2 cellular contexts compared by ENCODE assay signal in the genomic region with DNA sequence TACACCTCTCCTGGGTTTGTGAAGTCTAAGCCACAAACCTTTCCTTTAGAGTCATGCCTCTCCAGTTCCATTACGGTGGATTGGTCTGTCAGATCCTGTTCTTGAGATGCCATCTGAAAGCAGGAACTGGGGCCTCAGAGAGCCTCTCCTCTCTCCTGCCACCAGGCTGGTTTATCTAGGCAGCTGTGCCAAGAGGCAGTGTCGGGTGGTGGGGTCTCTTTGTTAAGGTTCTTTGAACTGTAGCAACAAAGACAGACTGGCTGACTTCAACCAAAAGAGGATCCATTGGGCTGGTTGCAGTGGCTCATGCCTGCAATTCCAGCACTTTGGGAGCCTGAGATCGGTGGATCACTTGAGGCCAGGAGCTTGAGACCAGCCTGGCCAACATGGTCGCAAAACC.
TF ChIP-seq lines count a peak whose summit lies in the region.

No MANE protein-coding gene starts in this region.

TF ChIP-seq in SK-N-SH, 30 proteins besides CTCF, POLR2A, EP300 and RAD21 (continued from another document):
- TF ChIP-seq, protein P1, sequence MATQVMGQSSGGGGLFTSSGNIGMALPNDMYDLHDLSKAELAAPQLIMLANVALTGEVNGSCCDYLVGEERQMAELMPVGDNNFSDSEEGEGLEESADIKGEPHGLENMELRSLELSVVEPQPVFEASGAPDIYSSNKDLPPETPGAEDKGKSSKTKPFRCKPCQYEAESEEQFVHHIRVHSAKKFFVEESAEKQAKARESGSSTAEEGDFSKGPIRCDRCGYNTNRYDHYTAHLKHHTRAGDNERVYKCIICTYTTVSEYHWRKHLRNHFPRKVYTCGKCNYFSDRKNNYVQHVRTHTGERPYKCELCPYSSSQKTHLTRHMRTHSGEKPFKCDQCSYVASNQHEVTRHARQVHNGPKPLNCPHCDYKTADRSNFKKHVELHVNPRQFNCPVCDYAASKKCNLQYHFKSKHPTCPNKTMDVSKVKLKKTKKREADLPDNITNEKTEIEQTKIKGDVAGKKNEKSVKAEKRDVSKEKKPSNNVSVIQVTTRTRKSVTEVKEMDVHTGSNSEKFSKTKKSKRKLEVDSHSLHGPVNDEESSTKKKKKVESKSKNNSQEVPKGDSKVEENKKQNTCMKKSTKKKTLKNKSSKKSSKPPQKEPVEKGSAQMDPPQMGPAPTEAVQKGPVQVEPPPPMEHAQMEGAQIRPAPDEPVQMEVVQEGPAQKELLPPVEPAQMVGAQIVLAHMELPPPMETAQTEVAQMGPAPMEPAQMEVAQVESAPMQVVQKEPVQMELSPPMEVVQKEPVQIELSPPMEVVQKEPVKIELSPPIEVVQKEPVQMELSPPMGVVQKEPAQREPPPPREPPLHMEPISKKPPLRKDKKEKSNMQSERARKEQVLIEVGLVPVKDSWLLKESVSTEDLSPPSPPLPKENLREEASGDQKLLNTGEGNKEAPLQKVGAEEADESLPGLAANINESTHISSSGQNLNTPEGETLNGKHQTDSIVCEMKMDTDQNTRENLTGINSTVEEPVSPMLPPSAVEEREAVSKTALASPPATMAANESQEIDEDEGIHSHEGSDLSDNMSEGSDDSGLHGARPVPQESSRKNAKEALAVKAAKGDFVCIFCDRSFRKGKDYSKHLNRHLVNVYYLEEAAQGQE (IDR thresholded peaks at IDR 0.05; ENCODE audit: low read depth, low read length) = no peak
- TF ChIP-seq MEF2A (IDR thresholded peaks at IDR 0.05; ENCODE audit: borderline replicate concordance, low read depth) = no peak
- TF ChIP-seq, protein P2, sequence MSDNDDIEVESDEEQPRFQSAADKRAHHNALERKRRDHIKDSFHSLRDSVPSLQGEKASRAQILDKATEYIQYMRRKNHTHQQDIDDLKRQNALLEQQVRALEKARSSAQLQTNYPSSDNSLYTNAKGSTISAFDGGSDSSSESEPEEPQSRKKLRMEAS (IDR thresholded peaks at IDR 0.05; ENCODE audit: low read depth) = no peak
- TF ChIP-seq NRF1 (IDR thresholded peaks at IDR 0.05; ENCODE audit: low read depth, low read length) = no peak
- no peak for TF ChIP-seq MXI1 (IDR thresholded peaks at IDR 0.05; ENCODE audit: low read depth, low read length)
- TF ChIP-seq TEAD4 (IDR thresholded peaks at IDR 0.05; ENCODE audit: borderline replicate concordance, insufficient read depth) = no peak
- TF ChIP-seq SMC3 (IDR thresholded peaks at IDR 0.05; ENCODE audit: low read depth, low read length) = no peak
- no peak for TF ChIP-seq POLR2AphosphoS5 (IDR thresholded peaks at IDR 0.05; ENCODE audit: low read depth, low read length)

TF ChIP-seq in SK-N-SH treated with all-trans-retinoic acid at 6 μM for 48 hours, 23 proteins besides CTCF, POLR2A, EP300 and RAD21 (continued from another document):
- TF ChIP-seq, protein P3, sequence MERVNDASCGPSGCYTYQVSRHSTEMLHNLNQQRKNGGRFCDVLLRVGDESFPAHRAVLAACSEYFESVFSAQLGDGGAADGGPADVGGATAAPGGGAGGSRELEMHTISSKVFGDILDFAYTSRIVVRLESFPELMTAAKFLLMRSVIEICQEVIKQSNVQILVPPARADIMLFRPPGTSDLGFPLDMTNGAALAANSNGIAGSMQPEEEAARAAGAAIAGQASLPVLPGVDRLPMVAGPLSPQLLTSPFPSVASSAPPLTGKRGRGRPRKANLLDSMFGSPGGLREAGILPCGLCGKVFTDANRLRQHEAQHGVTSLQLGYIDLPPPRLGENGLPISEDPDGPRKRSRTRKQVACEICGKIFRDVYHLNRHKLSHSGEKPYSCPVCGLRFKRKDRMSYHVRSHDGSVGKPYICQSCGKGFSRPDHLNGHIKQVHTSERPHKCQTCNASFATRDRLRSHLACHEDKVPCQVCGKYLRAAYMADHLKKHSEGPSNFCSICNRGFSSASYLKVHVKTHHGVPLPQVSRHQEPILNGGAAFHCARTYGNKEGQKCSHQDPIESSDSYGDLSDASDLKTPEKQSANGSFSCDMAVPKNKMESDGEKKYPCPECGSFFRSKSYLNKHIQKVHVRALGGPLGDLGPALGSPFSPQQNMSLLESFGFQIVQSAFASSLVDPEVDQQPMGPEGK (CRISPR knock-in tag; IDR thresholded peaks at IDR 0.05; ENCODE audit: borderline replicate concordance) = no peak
- no peak for TF ChIP-seq OSR1 (CRISPR knock-in tag; IDR thresholded peaks at IDR 0.05)
